ENCODE assay signal across 19 cellular contexts in genomic region chr7:143518521-143518920, GRCh38. TPM values are rescaled to one million over a fixed set of nuclear protein-coding genes. Genes with fewer than 3 reads are reported as not detected.
"Had no signal": no experiment of that assay in that cellular context is flagged by ENCODE, and none has a peak within 500 bp of the region (broad histone marks: within the 10 kb centered on the region; RNA-seq: fewer than 3 reads in every experiment).

No MANE protein-coding gene starts in this region.

- H3K4me3 ChIP-seq: skin epidermis, testis had no signal

- DNase-seq: activated CD4-positive, alpha-beta memory T cell treated with anti-CD3 and anti-CD28 coated beads, Interleukin-2, amount 10 ng/mL, durations not matched to agents 7 days and 5 days; activated effector memory CD4-positive, alpha-beta T cell treated with anti-CD3 and anti-CD28 coated beads, Interleukin-2, amount 50 U/mL, for 16 hours; activated T-cell treated with anti-CD3 and anti-CD28 coated beads, Interleukin-2, amount 50 U/mL, for 4 hours; brain microvascular endothelial cell; cerebellar nuclear complex; naive thymus-derived CD8-positive, alpha-beta T cell; retina; stimulated activated naive CD8-positive, alpha-beta T cell treated with anti-CD3 and anti-CD28 coated beads, Interleukin-15, amount 100 ng/mL, for 72 hours; T-cell; testis; WERI-Rb-1 had no signal

- H3K4me1 Mint-ChIP-seq: activated CD4-positive, alpha-beta memory T cell treated with anti-CD3 and anti-CD28 coated beads, Interleukin-2, amount 10 ng/mL, durations not matched to agents 7 days and 5 days; activated naive CD4-positive, alpha-beta T cell treated with anti-CD3 and anti-CD28 coated beads, Interleukin-2, amount 50 U/mL, for 24 hours; T-cell had no signal

- H3K27ac Mint-ChIP-seq: activated CD4-positive, alpha-beta memory T cell treated with anti-CD3 and anti-CD28 coated beads, Interleukin-2, amount 10 ng/mL, durations not matched to agents 7 days and 5 days; activated naive CD4-positive, alpha-beta T cell treated with anti-CD3 and anti-CD28 coated beads, Interleukin-2, amount 50 U/mL, for 24 hours; stimulated activated naive CD8-positive, alpha-beta T cell treated with anti-CD3 and anti-CD28 coated beads, Interleukin-15, amount 100 ng/mL, for 72 hours; T-cell had no signal

- H3K4me1 ChIP-seq: testis had no signal

- H3K27ac ChIP-seq: testis, WERI-Rb-1 had no signal

- H3K4me3 Mint-ChIP-seq: activated CD4-positive, alpha-beta memory T cell treated with anti-CD3 and anti-CD28 coated beads, Interleukin-2, amount 10 ng/mL, durations not matched to agents 7 days and 5 days; activated naive CD4-positive, alpha-beta T cell treated with anti-CD3 and anti-CD28 coated beads, Interleukin-2, amount 50 U/mL, for 24 hours; activated T-cell treated with anti-CD3 and anti-CD28 coated beads, Interleukin-2, amount 50 U/mL, for 4 hours; naive thymus-derived CD8-positive, alpha-beta T cell; stimulated activated naive CD8-positive, alpha-beta T cell treated with anti-CD3 and anti-CD28 coated beads, Interleukin-15, amount 100 ng/mL, for 72 hours; T-cell had no signal

- H3K9me3 ChIP-seq: testis had no signal

- H3K36me3 ChIP-seq: brain microvascular endothelial cell, WERI-Rb-1 had no signal

- ATAC-seq: activated T-cell treated with anti-CD3 and anti-CD28 coated beads, Interleukin-2, amount 50 U/mL, for 4 hours; esophagus mucosa; left lobe of liver; naive thymus-derived CD8-positive, alpha-beta T cell; stimulated activated naive CD8-positive, alpha-beta T cell treated with anti-CD3 and anti-CD28 coated beads, Interleukin-15, amount 100 ng/mL, for 72 hours; T-cell had no signal

- FAIRE-seq: keratinocyte had no signal

- H3K9me3 Mint-ChIP-seq: activated CD4-positive, alpha-beta memory T cell treated with anti-CD3 and anti-CD28 coated beads, Interleukin-2, amount 10 ng/mL, durations not matched to agents 7 days and 5 days; activated naive CD4-positive, alpha-beta T cell treated with anti-CD3 and anti-CD28 coated beads, Interleukin-2, amount 50 U/mL, for 24 hours; activated T-cell treated with anti-CD3 and anti-CD28 coated beads, Interleukin-2, amount 50 U/mL, for 4 hours; naive thymus-derived CD8-positive, alpha-beta T cell; stimulated activated naive CD8-positive, alpha-beta T cell treated with anti-CD3 and anti-CD28 coated beads, Interleukin-15, amount 100 ng/mL, for 72 hours; T-cell had no signal

- H3K27me3 Mint-ChIP-seq: activated CD4-positive, alpha-beta memory T cell treated with anti-CD3 and anti-CD28 coated beads, Interleukin-2, amount 10 ng/mL, durations not matched to agents 7 days and 5 days; activated naive CD4-positive, alpha-beta T cell treated with anti-CD3 and anti-CD28 coated beads, Interleukin-2, amount 50 U/mL, for 24 hours; naive thymus-derived CD8-positive, alpha-beta T cell; stimulated activated naive CD8-positive, alpha-beta T cell treated with anti-CD3 and anti-CD28 coated beads, Interleukin-15, amount 100 ng/mL, for 72 hours had no signal

- H3K27me3 ChIP-seq: brain microvascular endothelial cell, testis had no signal

RNA-seq across cellular contexts. Expression of gene TAS2R41, which starts 40.8 kb away (rescaled TPM):
- total RNA-seq: activated CD4-positive, alpha-beta memory T cell treated with anti-CD3 and anti-CD28 coated beads, Interleukin-2, amount 10 ng/mL, durations not matched to agents 7 days and 5 days; activated T-cell treated with anti-CD3 and anti-CD28 coated beads, Interleukin-2, amount 50 U/mL, for 4 hours; esophagus mucosa; mucosa of gallbladder; SK-MEL-5; ureter had no signal
- polyA plus RNA-seq: keratinocyte; naive thymus-derived CD8-positive, alpha-beta T cell had no signal

RNA-seq across cellular contexts. Expression of gene CTAGE15, which starts 53.1 kb away (rescaled TPM):
- total RNA-seq: activated CD4-positive, alpha-beta memory T cell treated with anti-CD3 and anti-CD28 coated beads, Interleukin-2, amount 10 ng/mL, durations not matched to agents 7 days and 5 days; naive thymus-derived CD8-positive, alpha-beta T cell; SK-MEL-5 had no signal
